Comparison of ENCODE assay signal across 28 cellular contexts in the genomic region with DNA sequence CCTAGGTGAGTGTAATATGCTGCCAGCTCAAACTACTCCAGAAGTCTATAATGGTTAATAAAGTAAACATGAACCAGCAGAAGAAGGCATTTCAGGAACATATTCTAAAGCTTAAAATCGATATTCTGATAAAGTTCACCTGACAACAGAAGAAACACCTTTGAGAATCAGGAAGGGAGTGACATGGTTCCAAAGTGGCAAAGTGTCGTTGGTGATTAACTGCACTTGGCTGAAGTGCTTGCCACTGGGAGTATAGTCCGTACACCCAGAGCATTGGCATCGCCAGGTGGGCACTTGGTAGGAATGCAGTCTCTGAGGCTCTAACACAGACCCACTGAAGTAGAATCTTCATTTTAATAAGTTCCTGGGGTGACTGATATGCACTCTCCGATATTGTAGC.
"Had no signal": no experiment of that assay in that cellular context is flagged by ENCODE, and none has a peak within 500 bp of the region (broad histone marks: within the 10 kb centered on the region; RNA-seq: fewer than 3 reads in every experiment).

No MANE protein-coding gene starts in this region.

- H3K9me3 ChIP-seq: SJCRH30 had no signal

- DNase-seq: Karpas-422, KBM-7, MM.1S, MV-4-11, NCI-H1092, NCI-H1105, NCI-H1417 treated with DMSO at 0.1 percent for 48 hours, NCI-H1436 treated with DMSO at 0.1 percent for 48 hours, NCI-H1694 treated with DMSO at 0.1 percent for 48 hours, NCI-H187 treated with DMSO at 0.1 percent for 48 hours, NCI-H2029, NCI-H2081, NCI-H2171 treated with DMSO at 0.1 percent for 48 hours, NCI-H2227 treated with DMSO at 0.1 percent for 48 hours, NCI-H345, NCI-H446, NCI-H510A treated with DMSO at 0.1 percent for 48 hours, NCI-H524 treated with DMSO at 0.1 percent for 48 hours, NCI-H526 treated with DMSO at 0.1 percent for 48 hours, NCI-H774, PC-9, SHP77, SIG-M5, SJCRH30 had no signal

- H3K36me3 ChIP-seq: SJCRH30 had no signal

- H3K27ac ChIP-seq: KMS-11, PC-9, RWPE1, SJCRH30, SK-N-MC had no signal

- H3K4me1 ChIP-seq: SJCRH30 had no signal

- H3K27me3 ChIP-seq: SJCRH30 had no signal

- FAIRE-seq: RCC 7860 had no signal

- H3K4me3 ChIP-seq: PC-9, SJCRH30, SK-N-MC had no signal
